In the genomic region with DNA sequence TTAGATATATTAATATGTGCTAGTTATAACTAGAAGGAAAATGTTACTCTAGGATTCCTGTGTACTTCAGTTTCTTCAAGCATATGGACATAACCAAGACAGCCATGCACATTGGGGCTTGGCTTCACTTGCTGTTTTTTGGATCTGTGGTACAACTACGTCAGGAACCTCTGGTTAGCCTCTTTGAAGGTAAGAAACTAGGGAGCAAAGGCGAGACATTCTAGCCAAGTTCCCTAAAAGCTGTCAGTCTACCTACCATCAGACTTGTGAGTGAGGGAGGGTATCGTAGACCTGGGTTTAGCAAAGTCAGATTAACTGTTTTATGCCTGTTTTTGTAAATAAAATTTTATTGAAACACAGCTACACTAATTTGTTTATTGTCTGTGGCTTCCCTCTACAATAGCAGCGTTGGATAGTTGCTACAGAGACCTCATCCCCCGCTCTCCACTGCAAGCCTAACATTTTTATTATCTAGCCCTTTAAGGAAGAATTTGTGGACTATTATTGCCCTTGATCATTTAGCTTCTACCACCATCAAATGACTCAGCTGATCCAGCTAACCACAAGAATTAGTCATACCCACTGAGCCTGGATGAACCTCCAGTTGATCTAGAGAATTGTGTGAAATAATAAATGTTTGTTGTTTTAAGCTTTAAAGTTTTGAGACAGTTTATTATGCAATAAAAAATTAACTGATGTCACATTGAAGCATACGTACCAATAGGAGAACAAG, we compare ENCODE assay signal across 10 cellular contexts. TPM values are rescaled to one million over a fixed set of nuclear protein-coding genes. Genes with fewer than 3 reads are reported as not detected.
DNase-seq lines count a peak whose midpoint lies in the region; ATAC-seq, FAIRE-seq and TF ChIP-seq lines count a peak whose summit lies in the region.
"Had no signal": no experiment of that assay in that cellular context is flagged by ENCODE, and none has a peak within 500 bp of the region (broad histone marks: within the 10 kb centered on the region; RNA-seq: fewer than 3 reads in every experiment).

No MANE protein-coding gene starts in this region.

- DNase-seq in activated naive CD4-positive, alpha-beta T cell treated with anti-CD3 and anti-CD28 coated beads for 36 hours, result peak; percentile 38
- DNase-seq in activated naive CD4-positive, alpha-beta T cell treated with anti-CD3 and anti-CD28 coated beads, Interleukin-2, amount 50 U/mL, for 16 hours, result no peak
- peak; percentile 88 for DNase-seq in Panc1 (ENCODE audit: low read depth, low spot score)
- DNase-seq in epithelial cell of proximal tubule (ENCODE audit: low read depth), result peak; percentile 91
- DNase-seq in stimulated activated naive CD8-positive, alpha-beta T cell treated with anti-CD3 and anti-CD28 coated beads, Interleukin-15, amount 100 ng/mL, for 72 hours, result peak in 1 of 2 donors; percentile 12
- no peak for DNase-seq in D721Med (ENCODE audit: insufficient read length, low spot score)
- DNase-seq in left ventricle myocardium superior, result no peak
- DNase-seq: nephron progenitor cell, upper lobe of left lung had no signal

- no peak for FAIRE-seq in D721Med (lab: Jason Lieb, UNC)

- H3K9me3 ChIP-seq in Panc1 (ENCODE audit: control insufficient read depth, insufficient read depth, low read depth, low read length), result no peaks in the 10 kb centered on the region
- H3K9me3 ChIP-seq: upper lobe of left lung had no signal

- peaks cover 17% of the 10 kb centered on the region; the same call in 1 of the 2 replicates for H3K4me1 ChIP-seq in Panc1 (ENCODE audit: control insufficient read depth, insufficient read depth, low read length)

- H3K27ac Mint-ChIP-seq in activated naive CD4-positive, alpha-beta T cell treated with anti-CD3 and anti-CD28 coated beads for 36 hours, result no peak overlapping the region
- H3K27ac Mint-ChIP-seq in stimulated activated naive CD8-positive, alpha-beta T cell treated with anti-CD3 and anti-CD28 coated beads, Interleukin-15, amount 100 ng/mL, for 72 hours, result peak overlapping the region in 1 of 2 donors; percentile 67
- H3K27ac Mint-ChIP-seq: nephron progenitor cell had no signal

- ATAC-seq in Panc1 (peak; percentile 98), left ventricle myocardium superior (no peak), GM21447 (IDR thresholded peaks at IDR 0.05; ENCODE audit: unreplicated experiment) (no peak)
- peak; percentile 80 for ATAC-seq in stimulated activated naive CD8-positive, alpha-beta T cell treated with anti-CD3 and anti-CD28 coated beads, Interleukin-15, amount 100 ng/mL, for 72 hours

- no TSS peak for BruUV-seq in Panc1 (replicated peaks; lab: Mats Ljungman, UMichigan)

- intact Hi-C loops in activated naive CD4-positive, alpha-beta T cell treated with anti-CD3 and anti-CD28 coated beads for 36 hours (cut with micrococcal nuclease), result loop anchor here (2.0 kb wide), 1 partner anchor 15 kb away; no protein-coding TSS in a partner anchor
- intact Hi-C loops in Panc1 (cut with micrococcal nuclease; ENCODE audit: unreplicated experiment) (no loop called here), left ventricle myocardium superior (cut with micrococcal nuclease) (no loop called here)

- in situ Hi-C loops in Panc1 (cut with HindIII; ENCODE audit: low pct_unique_long_range_greater_than_20kb, low sequenced_read_pairs), result no loop called here

- POLR2A ChIA-PET in Panc1 (lab: Charles Lee), result no interaction called here

- H3K4me1 Mint-ChIP-seq in activated naive CD4-positive, alpha-beta T cell treated with anti-CD3 and anti-CD28 coated beads for 36 hours (ENCODE audit: low read depth), result peaks cover 4% of the 10 kb centered on the region
- H3K4me1 Mint-ChIP-seq in stimulated activated naive CD8-positive, alpha-beta T cell treated with anti-CD3 and anti-CD28 coated beads, Interleukin-15, amount 100 ng/mL, for 72 hours, result peaks cover 15% of the 10 kb centered on the region

- no peak overlapping the region for H3K4me3 Mint-ChIP-seq in activated naive CD4-positive, alpha-beta T cell treated with anti-CD3 and anti-CD28 coated beads for 36 hours
- H3K4me3 Mint-ChIP-seq in stimulated activated naive CD8-positive, alpha-beta T cell treated with anti-CD3 and anti-CD28 coated beads, Interleukin-15, amount 100 ng/mL, for 72 hours, result no peak overlapping the region
- H3K4me3 Mint-ChIP-seq: nephron progenitor cell had no signal

- no peaks in the 10 kb centered on the region for H3K36me3 ChIP-seq in Panc1 (ENCODE audit: control insufficient read depth, insufficient read depth, low read length)
- H3K36me3 ChIP-seq: upper lobe of left lung had no signal

- peaks cover 31% of the 10 kb centered on the region for H3K36me3 Mint-ChIP-seq in activated naive CD4-positive, alpha-beta T cell treated with anti-CD3 and anti-CD28 coated beads for 36 hours (ENCODE audit: low read depth)

- H3K27me3 ChIP-seq in Panc1 (ENCODE audit: control insufficient read depth, insufficient read depth, low read length), result no peaks in the 10 kb centered on the region
- H3K27me3 ChIP-seq: upper lobe of left lung had no signal

- peak overlapping the region; percentile 44; the same call in 1 of the 2 replicates for H3K27ac ChIP-seq in Panc1 (ENCODE audit: low read length)
- H3K27ac ChIP-seq: upper lobe of left lung had no signal

- no peaks in the 10 kb centered on the region for H3K27me3 Mint-ChIP-seq in activated naive CD4-positive, alpha-beta T cell treated with anti-CD3 and anti-CD28 coated beads for 36 hours (ENCODE audit: low read depth)
- no peaks in the 10 kb centered on the region for H3K27me3 Mint-ChIP-seq in stimulated activated naive CD8-positive, alpha-beta T cell treated with anti-CD3 and anti-CD28 coated beads, Interleukin-15, amount 100 ng/mL, for 72 hours

- H3K4me3 ChIP-seq in Panc1 (ENCODE audit: low read depth in 2 of 2, low read length in 2 of 2), result no peak overlapping the region
- no peak overlapping the region for H3K4me3 ChIP-seq in epithelial cell of proximal tubule (ENCODE audit: low read depth, low read length)
- H3K4me3 ChIP-seq: upper lobe of left lung had no signal

- H3K9me3 Mint-ChIP-seq in activated naive CD4-positive, alpha-beta T cell treated with anti-CD3 and anti-CD28 coated beads for 36 hours, result peaks cover 1% of the 10 kb centered on the region
- H3K9me3 Mint-ChIP-seq in stimulated activated naive CD8-positive, alpha-beta T cell treated with anti-CD3 and anti-CD28 coated beads, Interleukin-15, amount 100 ng/mL, for 72 hours, result peaks cover 0 to 6% of the 10 kb centered on the region in 2 donors
- H3K9me3 Mint-ChIP-seq: nephron progenitor cell had no signal

- TF ChIP-seq CTCF in Panc1 (IDR thresholded peaks at IDR 0.05), result no peak
- TF ChIP-seq CTCF in epithelial cell of proximal tubule (conservative IDR thresholded peaks at IDR 0.05; ENCODE audit: low read depth, low read length), result no peak
- TF ChIP-seq CTCF in D721Med (IDR thresholded peaks at IDR 0.05; ENCODE audit: insufficient read depth, missing control alignments), result no peak

- CTCF ChIA-PET in activated naive CD4-positive, alpha-beta T cell treated with anti-CD3 and anti-CD28 coated beads for 36 hours (lab: Charles Lee), result interaction anchor here (0.8 kb wide), 1 partner anchor 24 kb away, joined by 3 read pairs; no protein-coding TSS in a partner anchor
- CTCF ChIA-PET in Panc1 (lab: Charles Lee), result interaction anchor here (0.5 to 0.6 kb wide), 2 partner anchors 9 to 61 kb away, joined by 7 read pairs; no protein-coding TSS in a partner anchor

RNA-seq across cellular contexts. Expression of gene RSRC1, which starts 58.0 kb away (rescaled TPM):
- 10 to 100 TPM; 48.4 to 50.1 TPM for total RNA-seq in activated naive CD4-positive, alpha-beta T cell treated with anti-CD3 and anti-CD28 coated beads for 36 hours
- total RNA-seq in Panc1 (2021; ENCODE audit: unreplicated experiment), result 49.4 TPM
- 22.1 TPM for polyA plus RNA-seq in Panc1 (2012; ENCODE audit: insufficient read length)
- total RNA-seq in epithelial cell of proximal tubule, result 32.7 and 45.6 TPM in 2 replicates
- total RNA-seq in left ventricle myocardium superior, result 20.6 TPM

Comparison
In these comparisons a context has a peak if more than half of its experiments do, and no peak if none do; other contexts are left out.
1. DNase-seq: peak in activated naive CD4-positive, alpha-beta T cell treated with anti-CD3 and anti-CD28 coated beads for 36 hours (single experiment), Panc1 (single experiment) and epithelial cell of proximal tubule (single experiment); none in activated naive CD4-positive, alpha-beta T cell treated with anti-CD3 and anti-CD28 coated beads, Interleukin-2, amount 50 U/mL, for 16 hours (single experiment), D721Med (single experiment) and left ventricle myocardium superior (single experiment).
2. ATAC-seq: peak in Panc1 (single experiment) and stimulated activated naive CD8-positive, alpha-beta T cell treated with anti-CD3 and anti-CD28 coated beads, Interleukin-15, amount 100 ng/mL, for 72 hours (single experiment); none in left ventricle myocardium superior (single experiment) and GM21447 (single experiment).